In genomic region chr2:16152101-16152927, GRCh38 we compare ENCODE assay signal across 13 cellular contexts.
DNase-seq lines count a peak whose midpoint lies in the region; ATAC-seq and TF ChIP-seq lines count a peak whose summit lies in the region.
"Had no signal": no experiment of that assay in that cellular context is flagged by ENCODE, and none has a peak within 500 bp of the region (broad histone marks: within the 10 kb centered on the region; RNA-seq: fewer than 3 reads in every experiment).

No MANE protein-coding gene starts in this region.

- no peak for TF ChIP-seq POLR2A in esophagus muscularis mucosa (IDR thresholded peaks at IDR 0.05; ENCODE audit: low read depth)

- peaks cover 6% of the 10 kb centered on the region for H3K27me3 Mint-ChIP-seq in GM23338 (ENCODE audit: insufficient read depth, low read depth, poor library complexity)

- TF ChIP-seq CTCF in BE2C (IDR thresholded peaks at IDR 0.05; ENCODE audit: low read depth, low read length): no peak
- peak in 1 of 2 experiments; percentile 50; a peak in 2 of 4 replicates for TF ChIP-seq CTCF in GM23338 (conservative IDR thresholded peaks at IDR 0.05; ENCODE audit: low read depth in 2 of 2)
- no peak for TF ChIP-seq CTCF in coronary artery (IDR thresholded peaks at IDR 0.05)
- TF ChIP-seq CTCF in esophagus muscularis mucosa (IDR thresholded peaks at IDR 0.05): no peak

- no peak overlapping the region for H3K27ac ChIP-seq in GM23338 (ENCODE audit: low read depth)
- H3K27ac ChIP-seq in coronary artery: no peak overlapping the region
- no peak overlapping the region for H3K27ac ChIP-seq in esophagus muscularis mucosa (replicated peaks in 1 of 4)
- H3K27ac ChIP-seq: C4-2B, GM23248 had no signal

- H3K9me2 ChIP-seq in GM23338 (ENCODE audit: insufficient read depth): peaks cover 7% of the 10 kb centered on the region; the same call in 1 of the 2 replicates

- no peak overlapping the region; the same call in 1 of the 2 replicates for H2AFZ ChIP-seq in GM23338
- H2AFZ ChIP-seq: GM23248 had no signal

- peaks cover 56% of the 10 kb centered on the region for H3K9me3 ChIP-seq in BE2C
- no peaks in the 10 kb centered on the region for H3K9me3 ChIP-seq in esophagus muscularis mucosa
- H3K9me3 ChIP-seq: Caco-2, HAP-1 had no signal

- 0 out of 2 replicates have a peak, but pooled peaks cover 4% of the 10 kb centered on the region for H3F3A ChIP-seq in GM23338 (replicated peaks; ENCODE audit: low read depth)

- no peaks in the 10 kb centered on the region for H4K20me1 ChIP-seq in GM23338 (replicated peaks; ENCODE audit: insufficient read depth)

- H3K27ac Mint-ChIP-seq in GM23338: no peak overlapping the region
- H3K27ac Mint-ChIP-seq: CD4-positive, alpha-beta T cell had no signal

- no peaks in the 10 kb centered on the region for H3K79me2 ChIP-seq in GM23338 (replicated peaks; ENCODE audit: insufficient read depth)

- TF ChIP-seq EP300 in esophagus muscularis mucosa (IDR thresholded peaks at IDR 0.05): no peak

- no peaks in the 10 kb centered on the region for H3K9me3 Mint-ChIP-seq in GM23338
- H3K9me3 Mint-ChIP-seq: CD4-positive, alpha-beta T cell had no signal

- H3K27me3 ChIP-seq in BE2C (no peaks in the 10 kb centered on the region), GM23338 (ENCODE audit: insufficient read depth) (no peaks in the 10 kb centered on the region), esophagus muscularis mucosa (no peaks in the 10 kb centered on the region)

- intact Hi-C loops in esophagus muscularis mucosa (cut with DNase I) (no loop called here), left cardiac atrium (cut with DNase I) (no loop called here)

- no peaks in the 10 kb centered on the region for H3K4me1 Mint-ChIP-seq in GM23338

- H3K4me3 ChIP-seq in BE2C (ENCODE audit: low read depth, low read length) (no peak overlapping the region), GM23338 (no peak overlapping the region), coronary artery (no peak overlapping the region), esophagus muscularis mucosa (no peak overlapping the region)
- H3K4me3 ChIP-seq: GM23248, HAP-1 had no signal

- no peaks in the 10 kb centered on the region for H3K36me3 Mint-ChIP-seq in GM23338 (ENCODE audit: low read depth)

- H3K4me1 ChIP-seq in BE2C (peaks cover 24% of the 10 kb centered on the region), GM23338 (ENCODE audit: insufficient read depth) (no peaks in the 10 kb centered on the region), esophagus muscularis mucosa (no peaks in the 10 kb centered on the region)
- H3K4me1 ChIP-seq: Caco-2, HAP-1 had no signal

- H3K4me3 Mint-ChIP-seq in GM23338: no peak overlapping the region
- H3K4me3 Mint-ChIP-seq: CD4-positive, alpha-beta T cell had no signal

- DNase-seq in BE2C (peak; percentile 100), GM23338 (ENCODE audit: low spot score) (no peak), coronary artery (ENCODE audit: low spot score) (peak; percentile 28), esophagus muscularis mucosa (ENCODE audit: extremely low spot score) (peak; percentile 60), left cardiac atrium (no peak), SHP77 (lab: John Stamatoyannopoulos, UW) (no peak)
- DNase-seq: ACHN; Caco-2; CD4-positive, alpha-beta T cell; GM23248 had no signal

- WGBS in esophagus muscularis mucosa: 98% methylated on average over 5 of the region's 5 CpGs

- no peaks in the 10 kb centered on the region for H3K36me3 ChIP-seq in BE2C
- H3K36me3 ChIP-seq in GM23338 (ENCODE audit: insufficient read depth): no peaks in the 10 kb centered on the region
- no peaks in the 10 kb centered on the region for H3K36me3 ChIP-seq in esophagus muscularis mucosa
- H3K36me3 ChIP-seq: HAP-1 had no signal

- ATAC-seq in GM23338: peak; percentile 26; the same call in 1 of the 3 replicates
- no peak for ATAC-seq in left cardiac atrium
- no peak for ATAC-seq in HG03342 (IDR thresholded peaks at IDR 0.05; ENCODE audit: unreplicated experiment)

- H3K4me2 ChIP-seq in GM23338: no peak overlapping the region

TF ChIP-seq in GM23338, 12 proteins besides CTCF, POLR2A, EP300 and RAD21:
- TF ChIP-seq ETS1 (IDR thresholded peaks at IDR 0.05): no peak
- TF ChIP-seq CREB1 (CRISPR knock-in tag; IDR thresholded peaks at IDR 0.05; ENCODE audit: low read depth): no peak
TF ChIP-seq in GM23338: peak in this region for 0.

Comparison
In these comparisons a context has a peak if more than half of its experiments do, and no peak if none do; other contexts are left out.
1. DNase-seq: peak in BE2C (single experiment), coronary artery (single experiment) and esophagus muscularis mucosa (single experiment); none in GM23338 (single experiment), left cardiac atrium (single experiment) and SHP77 (0 of 2).